ENCODE assay signal across 15 cellular contexts in genomic region chr17:55705847-55706246, GRCh38. TPM values are rescaled to one million over a fixed set of nuclear protein-coding genes. Genes with fewer than 3 reads are reported as not detected.
DNase-seq lines count a peak whose midpoint lies in the region; ATAC-seq, FAIRE-seq and TF ChIP-seq lines count a peak whose summit lies in the region.
"Had no signal": no experiment of that assay in that cellular context is flagged by ENCODE, and none has a peak within 500 bp of the region (broad histone marks: within the 10 kb centered on the region; RNA-seq: fewer than 3 reads in every experiment).

No MANE protein-coding gene starts in this region.

- CTCF ChIA-PET in K562 (lab: Yijun Ruan, JAX; ENCODE audit: low intra/inter-chr PET ratio): no interaction called here

- H3K9me3 Mint-ChIP-seq in activated CD4-positive, alpha-beta T cell treated with anti-CD3 and anti-CD28 coated beads, Interleukin-2, amount 10 ng/mL, durations not matched to agents 24 days and 14 days: no peaks in the 10 kb centered on the region
- H3K9me3 Mint-ChIP-seq in immature natural killer cell: peaks cover 0 to 3% (median 0%) of the 10 kb centered on the region in 6 donors

- no peaks in the 10 kb centered on the region for H3K9me3 ChIP-seq in K562 (replicated peaks; ENCODE audit: control insufficient read depth, insufficient read depth, low read depth, low read length)

- H3K36me3 ChIP-seq in K562 (ENCODE audit: control insufficient read depth, insufficient read depth, low read length): no peaks in the 10 kb centered on the region
- H3K36me3 ChIP-seq: heart right ventricle had no signal

- no peaks in the 10 kb centered on the region; a peak in 1 of 5 replicates for H3K4me1 ChIP-seq in K562 (replicated peaks in 1 of 2; ENCODE audit: control insufficient read depth in 2 of 2, insufficient read depth in 2 of 2, low read length in 2 of 2)

- H3K27me3 ChIP-seq in K562 (ENCODE audit: control insufficient read depth in 2 of 2, insufficient read depth in 2 of 2, low read length in 2 of 2): no peaks in the 10 kb centered on the region

- no peak overlapping the region for H2AFZ ChIP-seq in K562 (ENCODE audit: low read depth, low read length)

- TF ChIP-seq POLR2A in K562 (conservative IDR thresholded peaks at IDR 0.05): no peak

- H3K27ac ChIP-seq in K562 (ENCODE audit: extremely low read depth, low read depth, low read length) (no peak overlapping the region), substantia nigra (ENCODE audit: low read depth, low read length, poor library complexity, severe bottlenecking) (no peak overlapping the region)
- H3K27ac ChIP-seq: heart right ventricle had no signal

- no peak overlapping the region for H3K4me3 ChIP-seq in K562
- H3K4me3 ChIP-seq: heart right ventricle had no signal

- POLR2A ChIA-PET in K562 (lab: Yijun Ruan, JAX): no interaction called here

- no peak overlapping the region for H3K4me2 ChIP-seq in K562 (ENCODE audit: insufficient read depth, low read length)

- peak; percentile 87 for ATAC-seq in GM19395 (IDR thresholded peaks at IDR 0.05; ENCODE audit: unreplicated experiment)
- peak; percentile 54 for ATAC-seq in HG03354 (IDR thresholded peaks at IDR 0.05; ENCODE audit: poor library complexity, severe bottlenecking, unreplicated experiment)
- no peak for ATAC-seq in K562
- ATAC-seq: heart right ventricle had no signal

- H3K27me3 Mint-ChIP-seq in activated CD4-positive, alpha-beta T cell treated with anti-CD3 and anti-CD28 coated beads, Interleukin-2, amount 10 ng/mL, durations not matched to agents 24 days and 14 days: peaks cover 14% of the 10 kb centered on the region
- H3K27me3 Mint-ChIP-seq in immature natural killer cell (ENCODE audit: low read depth in 3 of 3): peaks cover 0 to 14% (median 9%) of the 10 kb centered on the region in 3 donors

- FAIRE-seq in K562 (lab: Jason Lieb, UNC): no peak

- DNase-seq in DMS53 (lab: John Stamatoyannopoulos, UW) (peak; percentile 88), K562 (ENCODE audit: extremely low read depth in 1 of 4, low spot score in 3 of 4) (no peak), substantia nigra (lab: John Stamatoyannopoulos, UW) (no peak), activated gamma-delta T cell treated with Interleukin-2 at 50 U/mL for 16 hours (no peak), immature natural killer cell (no peak)
- DNase-seq in activated CD4-positive, alpha-beta T cell treated with anti-CD3 and anti-CD28 coated beads, Interleukin-2, amount 10 ng/mL, durations not matched to agents 24 days and 14 days: no peak
- DNase-seq: activated CD8-positive, alpha-beta memory T cell treated with anti-CD3 and anti-CD28 coated beads, Interleukin-2, amount 50 U/mL, for 4 hours; AML-193; heart right ventricle; posterior cingulate gyrus; stimulated activated CD4-positive, alpha-beta T cell treated with anti-CD3 and anti-CD28 coated beads, Interleukin-2, amount 100 ng/mL, for 48 hours; T1000 had no signal

- TF ChIP-seq EP300 in K562 (IDR thresholded peaks at IDR 0.05; ENCODE audit: low read length): no peak

- H3K79me2 ChIP-seq in K562 (ENCODE audit: control insufficient read depth, insufficient read depth, low read length): no peaks in the 10 kb centered on the region

- no TSS peak for BruUV-seq in K562 (replicated peaks; lab: Mats Ljungman, UMichigan)

- TF ChIP-seq CTCF in K562 (IDR thresholded peaks at IDR 0.05 in 2 of 3, conservative IDR thresholded peaks at IDR 0.05 in 1 of 3; ENCODE audit: insufficient read depth in 2 of 3, low read depth in 1 of 3, low read length in 3 of 3): no peak

- H3K4me3 Mint-ChIP-seq in activated CD4-positive, alpha-beta T cell treated with anti-CD3 and anti-CD28 coated beads, Interleukin-2, amount 10 ng/mL, durations not matched to agents 24 days and 14 days: no peak overlapping the region
- no peak overlapping the region for H3K4me3 Mint-ChIP-seq in immature natural killer cell
- H3K4me3 Mint-ChIP-seq: memory B cell had no signal

- in situ Hi-C loops in K562 (cut with MboI): no loop called here

- no peaks in the 10 kb centered on the region for H3K4me1 Mint-ChIP-seq in activated CD4-positive, alpha-beta T cell treated with anti-CD3 and anti-CD28 coated beads, Interleukin-2, amount 10 ng/mL, durations not matched to agents 24 days and 14 days
- no peaks in the 10 kb centered on the region for H3K4me1 Mint-ChIP-seq in immature natural killer cell
- H3K4me1 Mint-ChIP-seq: memory B cell had no signal

- H3K9me1 ChIP-seq in K562 (ENCODE audit: control insufficient read depth, insufficient read depth, low read length): no peaks in the 10 kb centered on the region

- no peak for TF ChIP-seq RAD21 in K562 (CRISPR knock-in tag; conservative IDR thresholded peaks at IDR 0.05 in 1 of 2, IDR thresholded peaks at IDR 0.05 in 1 of 2)

- no peaks in the 10 kb centered on the region for H4K20me1 ChIP-seq in K562 (replicated peaks; ENCODE audit: control insufficient read depth, insufficient read depth, low read length)

- no peak overlapping the region for H3K9ac ChIP-seq in K562 (ENCODE audit: insufficient read depth in 1 of 2, low read depth in 2 of 2, low read length in 2 of 2)

- H3K36me3 Mint-ChIP-seq in activated CD4-positive, alpha-beta T cell treated with anti-CD3 and anti-CD28 coated beads, Interleukin-2, amount 10 ng/mL, durations not matched to agents 24 days and 14 days (ENCODE audit: low read depth): no peaks in the 10 kb centered on the region
- no peaks in the 10 kb centered on the region for H3K36me3 Mint-ChIP-seq in immature natural killer cell

- H3K27ac Mint-ChIP-seq in activated CD4-positive, alpha-beta T cell treated with anti-CD3 and anti-CD28 coated beads, Interleukin-2, amount 10 ng/mL, durations not matched to agents 24 days and 14 days: no peak overlapping the region
- H3K27ac Mint-ChIP-seq in immature natural killer cell: no peak overlapping the region
- H3K27ac Mint-ChIP-seq: memory B cell had no signal

- intact Hi-C loops in K562 (cut with micrococcal nuclease): no loop called here
- intact Hi-C loops in activated CD4-positive, alpha-beta T cell treated with anti-CD3 and anti-CD28 coated beads, Interleukin-2, amount 10 ng/mL, durations not matched to agents 24 days and 14 days (cut with micrococcal nuclease): no loop called here

TF ChIP-seq in K562, 482 proteins besides CTCF, POLR2A, EP300 and RAD21 (continues in another document):
- TF ChIP-seq NR2F6 (CRISPR knock-in tag; IDR thresholded peaks at IDR 0.05) (no peak), IFI16 (CRISPR knock-in tag; IDR thresholded peaks at IDR 0.05) (no peak)

RNA-seq across cellular contexts. Expression of gene TMEM100, which starts 16.8 kb away (rescaled TPM):
- not detected in 2 replicates for total RNA-seq in K562 (2011; cell fraction: chromatin; rRNA removed; ENCODE audit: low replicate concordance)
- not detected in 2 replicates for total RNA-seq in K562 (2011; cell fraction: nucleolus; rRNA removed)
- 1.0 and 1.6 TPM in 2 replicates for total RNA-seq in K562 (2011; cell fraction: nucleoplasm; rRNA removed)
- total RNA-seq in K562 (2014; rRNA removed) (0.08 and 0.50 TPM in 2 replicates), K562 (2014; rRNA removed; fragmentation: Illumina TruSeq; extraction: Trizol) (0.16 and 0.22 TPM in 2 replicates), K562 (2015; rRNA removed; fragmentation: Illumina TruSeq; extraction: Trizol) (0.23 and 0.29 TPM in 2 replicates), K562 (2021) (0.20 and 0.34 TPM in 2 replicates)
- polyA plus RNA-seq in K562 (2011; rRNA removed) (0.14 TPM in 1 of 2 replicates, not detected in the other), K562 (2014; fragmentation: Illumina TruSeq; extraction: Trizol) (0.19 and 0.42 TPM in 2 replicates), K562 (2014; fragmentation: Nextera tagmentation; extraction: Ambion mirVana) (under 1 TPM; 0.13 to 0.18 TPM), K562 (2014; rRNA removed) (0.12 TPM in 1 of 2 replicates, not detected in the other), immature natural killer cell (not detected)
- not detected in 2 replicates for polyA plus RNA-seq in K562 (2011; cell fraction: cytosol; rRNA removed)
- polyA plus RNA-seq in K562 (2011; cell fraction: nucleus; rRNA removed): 0.25 TPM in 1 of 2 replicates, not detected in the other
- polyA plus RNA-seq in K562 (2012): 0.40 and 0.76 TPM in 2 replicates
- polyA minus RNA-seq in K562 (2011; rRNA and poly(A)+ RNA removed): 0.09 TPM in 1 of 2 replicates, not detected in the other
- polyA minus RNA-seq in K562 (2011; cell fraction: cytosol; rRNA and poly(A)+ RNA removed): not detected in 2 replicates
- polyA minus RNA-seq in K562 (2011; cell fraction: nucleus; rRNA and poly(A)+ RNA removed): 0.56 TPM in 1 of 2 replicates, not detected in the other
- not detected in 2 replicates for total RNA-seq in activated CD4-positive, alpha-beta T cell treated with anti-CD3 and anti-CD28 coated beads, Interleukin-2, amount 10 ng/mL, durations not matched to agents 24 days and 14 days

RNA-seq across cellular contexts. Expression of gene PCTP, which starts 45.0 kb away (rescaled TPM):
- total RNA-seq in K562 (2011; cell fraction: chromatin; rRNA removed; ENCODE audit: low replicate concordance): 19.4 and 28.2 TPM in 2 replicates
- 14.7 and 19.2 TPM in 2 replicates for total RNA-seq in K562 (2011; cell fraction: nucleolus; rRNA removed)
- total RNA-seq in K562 (2011; cell fraction: nucleoplasm; rRNA removed): 24.1 and 28.7 TPM in 2 replicates
- total RNA-seq in K562 (2014; rRNA removed) (39.8 and 41.2 TPM in 2 replicates), K562 (2014; rRNA removed; fragmentation: Illumina TruSeq; extraction: Trizol) (42.7 and 43.3 TPM in 2 replicates), K562 (2015; rRNA removed; fragmentation: Illumina TruSeq; extraction: Trizol) (48.6 and 48.8 TPM in 2 replicates), K562 (2021) (33.1 and 33.8 TPM in 2 replicates)
- polyA plus RNA-seq in K562 (2011; rRNA removed) (53.4 and 62.3 TPM in 2 replicates), K562 (2014; fragmentation: Illumina TruSeq; extraction: Trizol) (55.5 and 62.2 TPM in 2 replicates), K562 (2014; fragmentation: Nextera tagmentation; extraction: Ambion mirVana) (10 to 100 TPM; 10.9 to 12.4 TPM), K562 (2014; rRNA removed) (37.4 and 47.1 TPM in 2 replicates), immature natural killer cell (10 to 100 TPM in 2 of 3 donors, 1 to 10 TPM in 1; 8.9 to 17.3 (median 11.6) TPM)
- 30.1 and 56.9 TPM in 2 replicates for polyA plus RNA-seq in K562 (2011; cell fraction: cytosol; rRNA removed)
- 18.4 and 28.6 TPM in 2 replicates for polyA plus RNA-seq in K562 (2011; cell fraction: nucleus; rRNA removed)
- 44.4 and 45.6 TPM in 2 replicates for polyA plus RNA-seq in K562 (2012)
- polyA minus RNA-seq in K562 (2011; rRNA and poly(A)+ RNA removed): 53.5 and 54.3 TPM in 2 replicates
- polyA minus RNA-seq in K562 (2011; cell fraction: cytosol; rRNA and poly(A)+ RNA removed): 14.6 and 16.9 TPM in 2 replicates
- polyA minus RNA-seq in K562 (2011; cell fraction: nucleus; rRNA and poly(A)+ RNA removed): 15.3 and 29.4 TPM in 2 replicates
- 5.4 and 6.4 TPM in 2 replicates for total RNA-seq in activated CD4-positive, alpha-beta T cell treated with anti-CD3 and anti-CD28 coated beads, Interleukin-2, amount 10 ng/mL, durations not matched to agents 24 days and 14 days
